In the genomic region with DNA sequence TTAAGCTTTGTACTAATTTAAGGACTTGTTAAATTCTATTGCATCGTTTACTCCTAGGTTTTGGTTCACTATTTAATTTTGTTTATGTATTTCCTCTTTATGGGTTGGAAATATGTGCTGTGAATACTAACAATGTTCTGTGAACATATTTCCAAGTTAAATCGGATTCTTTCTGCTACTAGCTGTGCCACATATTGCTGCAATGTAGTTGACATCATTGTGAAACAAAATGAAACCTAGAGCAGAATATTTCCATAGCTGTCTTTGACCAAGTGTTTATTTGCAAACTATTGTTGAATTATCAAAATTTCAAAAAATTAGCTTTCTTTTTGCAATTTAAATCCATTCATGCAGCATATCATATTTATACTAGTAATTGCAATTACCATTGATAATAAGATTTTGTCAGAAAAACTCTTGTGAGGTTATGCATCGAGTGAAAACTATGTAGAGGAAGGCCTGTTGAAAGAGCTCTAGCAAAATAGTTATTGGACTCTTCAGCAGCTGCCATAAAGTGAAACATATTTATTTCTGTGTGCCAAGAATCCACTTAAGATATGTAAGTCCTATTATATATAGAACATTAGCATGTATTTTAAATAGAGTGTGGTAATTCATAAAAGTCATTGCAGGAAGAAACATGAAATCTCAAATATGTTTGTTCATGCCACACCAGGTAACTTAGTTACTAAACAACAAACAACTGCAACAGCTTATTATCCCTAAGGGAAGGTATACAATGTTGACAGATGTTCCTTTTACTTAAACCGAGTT, we compare ENCODE assay signal across 16 cellular contexts.
"Had no signal": no experiment of that assay in that cellular context is flagged by ENCODE, and none has a peak within 500 bp of the region (broad histone marks: within the 10 kb centered on the region; RNA-seq: fewer than 3 reads in every experiment).

No MANE protein-coding gene starts in this region.

- H3K27me3 Mint-ChIP-seq: activated CD8-positive, alpha-beta memory T cell treated with anti-CD3 and anti-CD28 coated beads, Interleukin-2, amount 10 ng/mL, durations not matched to agents 7 days and 5 days; activated naive CD8-positive, alpha-beta T cell treated with anti-CD3 and anti-CD28 coated beads for 36 hours; activated T-cell treated with anti-CD3 and anti-CD28 coated beads, Interleukin-2, amount 50 U/mL, for 24 hours; naive thymus-derived CD8-positive, alpha-beta T cell had no signal

- H3K4me1 Mint-ChIP-seq: activated CD8-positive, alpha-beta memory T cell treated with anti-CD3 and anti-CD28 coated beads, Interleukin-2, amount 10 ng/mL, durations not matched to agents 7 days and 5 days; activated naive CD8-positive, alpha-beta T cell treated with anti-CD3 and anti-CD28 coated beads for 36 hours; naive thymus-derived CD8-positive, alpha-beta T cell had no signal

- H3K9me3 Mint-ChIP-seq: activated naive CD8-positive, alpha-beta T cell treated with anti-CD3 and anti-CD28 coated beads for 36 hours had no signal

- H3K27ac Mint-ChIP-seq: activated CD8-positive, alpha-beta memory T cell treated with anti-CD3 and anti-CD28 coated beads, Interleukin-2, amount 10 ng/mL, durations not matched to agents 7 days and 5 days; activated naive CD8-positive, alpha-beta T cell treated with anti-CD3 and anti-CD28 coated beads for 36 hours; activated T-cell treated with anti-CD3 and anti-CD28 coated beads, Interleukin-2, amount 50 U/mL, for 24 hours; naive thymus-derived CD8-positive, alpha-beta T cell had no signal

- H3K36me3 Mint-ChIP-seq: activated CD8-positive, alpha-beta memory T cell treated with anti-CD3 and anti-CD28 coated beads, Interleukin-2, amount 10 ng/mL, durations not matched to agents 7 days and 5 days; activated naive CD8-positive, alpha-beta T cell treated with anti-CD3 and anti-CD28 coated beads for 36 hours had no signal

- H3K9me3 ChIP-seq: lower lobe of right lung, stomach, thyroid gland, uterus had no signal

- H3K4me3 Mint-ChIP-seq: activated CD8-positive, alpha-beta memory T cell treated with anti-CD3 and anti-CD28 coated beads, Interleukin-2, amount 10 ng/mL, durations not matched to agents 7 days and 5 days; activated naive CD8-positive, alpha-beta T cell treated with anti-CD3 and anti-CD28 coated beads for 36 hours; activated T-cell treated with anti-CD3 and anti-CD28 coated beads, Interleukin-2, amount 50 U/mL, for 24 hours; naive thymus-derived CD8-positive, alpha-beta T cell had no signal

- H3K27ac ChIP-seq: lower lobe of right lung, neutrophil, stomach, thyroid gland, uterus had no signal

- H3K4me3 ChIP-seq: lower lobe of right lung, skin epidermis, stomach, thyroid gland, uterus had no signal

- DNase-seq: activated CD4-positive, alpha-beta T cell treated with anti-CD3 and anti-CD28 coated beads for 1 hour; activated CD4-positive, alpha-beta T cell treated with anti-CD3 and anti-CD28 coated beads, Interleukin-2, amount 50 U/mL, for 48 hours; activated CD8-positive, alpha-beta memory T cell treated with anti-CD3 and anti-CD28 coated beads, Interleukin-2, amount 10 ng/mL, durations not matched to agents 7 days and 5 days; activated gamma-delta T cell treated with Interleukin-2 at 50 U/mL for 16 hours; activated naive CD8-positive, alpha-beta T cell treated with anti-CD3 and anti-CD28 coated beads for 36 hours; activated T-cell treated with anti-CD3 and anti-CD28 coated beads, Interleukin-2, amount 50 U/mL, for 24 hours; aorta; hypothalamus; lower lobe of right lung; naive thymus-derived CD8-positive, alpha-beta T cell; posterior cingulate gyrus; stomach; thyroid gland; uterus had no signal

- H3K4me1 ChIP-seq: lower lobe of right lung, thyroid gland, uterus had no signal

- H3K27me3 ChIP-seq: neutrophil, stomach, thyroid gland, uterus had no signal

- H3K36me3 ChIP-seq: lower lobe of right lung, neutrophil, stomach, thyroid gland, uterus had no signal

- ATAC-seq: activated CD8-positive, alpha-beta memory T cell treated with anti-CD3 and anti-CD28 coated beads, Interleukin-2, amount 10 ng/mL, durations not matched to agents 7 days and 5 days; naive thymus-derived CD8-positive, alpha-beta T cell had no signal
